25 cellular contexts compared by ENCODE assay signal in genomic region chr14:87940894-87941293, GRCh38. TPM values are rescaled to one million over a fixed set of nuclear protein-coding genes. Genes with fewer than 3 reads are reported as not detected.
DNase-seq lines count a peak whose midpoint lies in the region; ATAC-seq lines count a peak whose summit lies in the region.
"Had no signal": no experiment of that assay in that cellular context is flagged by ENCODE, and none has a peak within 500 bp of the region (broad histone marks: within the 10 kb centered on the region; RNA-seq: fewer than 3 reads in every experiment).

No MANE protein-coding gene starts in this region.

- H3K36me3 Mint-ChIP-seq in immature natural killer cell: peaks cover 31 to 73% (median 31%) of the 10 kb centered on the region in 3 donors
- peaks cover 32% of the 10 kb centered on the region for H3K36me3 Mint-ChIP-seq in natural killer cell treated with Interleukin-12 subunit alpha and Interleukin-12 subunit beta and Interleukin-15 and Interleukin-18, amount 100 ng/mL, for 72 hours

- peaks cover 14 to 47% of the 10 kb centered on the region in 2 donors for H3K4me1 Mint-ChIP-seq in immature natural killer cell
- peaks cover 5 to 14% of the 10 kb centered on the region in 2 donors for H3K4me1 Mint-ChIP-seq in natural killer cell treated with Interleukin-12 subunit alpha and Interleukin-12 subunit beta and Interleukin-15 and Interleukin-18, amount 100 ng/mL, for 72 hours (ENCODE audit: low read depth in 2 of 2)
- H3K4me1 Mint-ChIP-seq: neural crest cell had no signal

- peak; percentile 24 for ATAC-seq in GM19395 (IDR thresholded peaks at IDR 0.05; ENCODE audit: unreplicated experiment)
- ATAC-seq in HG02870 (IDR thresholded peaks at IDR 0.05; ENCODE audit: unreplicated experiment): peak; percentile 43
- peak; percentile 23 for ATAC-seq in HG03439 (IDR thresholded peaks at IDR 0.05; ENCODE audit: unreplicated experiment)
- ATAC-seq in natural killer cell treated with Interleukin-12 subunit alpha and Interleukin-12 subunit beta and Interleukin-15 and Interleukin-18, amount 100 ng/mL, for 72 hours: no peak
- ATAC-seq: activated CD8-positive, alpha-beta memory T cell treated with anti-CD3 and anti-CD28 coated beads, Interleukin-2, amount 10 ng/mL, durations not matched to agents 7 days and 5 days; body of pancreas; gastrocnemius medialis; HepG2; left colon had no signal

- H3K9me3 Mint-ChIP-seq in immature natural killer cell: no peaks in the 10 kb centered on the region
- no peaks in the 10 kb centered on the region for H3K9me3 Mint-ChIP-seq in natural killer cell treated with Interleukin-12 subunit alpha and Interleukin-12 subunit beta and Interleukin-15 and Interleukin-18, amount 100 ng/mL, for 72 hours
- H3K9me3 Mint-ChIP-seq: neural crest cell had no signal

- H3K4me3 Mint-ChIP-seq in immature natural killer cell: no peak overlapping the region
- H3K4me3 Mint-ChIP-seq in natural killer cell treated with Interleukin-12 subunit alpha and Interleukin-12 subunit beta and Interleukin-15 and Interleukin-18, amount 100 ng/mL, for 72 hours: no peak overlapping the region
- H3K4me3 Mint-ChIP-seq: activated CD8-positive, alpha-beta memory T cell treated with anti-CD3 and anti-CD28 coated beads, Interleukin-2, amount 10 ng/mL, durations not matched to agents 7 days and 5 days; neural crest cell had no signal

- H3K27me3 Mint-ChIP-seq in immature natural killer cell (ENCODE audit: low read depth in 3 of 3): peaks cover 0 to 2% (median 1%) of the 10 kb centered on the region in 3 donors
- no peaks in the 10 kb centered on the region for H3K27me3 Mint-ChIP-seq in natural killer cell treated with Interleukin-12 subunit alpha and Interleukin-12 subunit beta and Interleukin-15 and Interleukin-18, amount 100 ng/mL, for 72 hours
- H3K27me3 Mint-ChIP-seq: activated CD8-positive, alpha-beta memory T cell treated with anti-CD3 and anti-CD28 coated beads, Interleukin-2, amount 10 ng/mL, durations not matched to agents 7 days and 5 days had no signal

- intact Hi-C loops in posterior cingulate gyrus (cut with DNase I): loop anchor here (10.0 kb wide), 1 partner anchor 244 kb away; no protein-coding TSS in a partner anchor

- peak overlapping the region in 5 of 6 donors; percentile 0 to 55 (median 14) for H3K27ac Mint-ChIP-seq in immature natural killer cell
- peak overlapping the region in 1 of 2 donors; percentile 9 for H3K27ac Mint-ChIP-seq in natural killer cell treated with Interleukin-12 subunit alpha and Interleukin-12 subunit beta and Interleukin-15 and Interleukin-18, amount 100 ng/mL, for 72 hours
- H3K27ac Mint-ChIP-seq: activated CD8-positive, alpha-beta memory T cell treated with anti-CD3 and anti-CD28 coated beads, Interleukin-2, amount 10 ng/mL, durations not matched to agents 7 days and 5 days had no signal

- DNase-seq in immature natural killer cell: no peak
- DNase-seq in natural killer cell treated with Interleukin-12 subunit alpha and Interleukin-12 subunit beta and Interleukin-15 and Interleukin-18, amount 100 ng/mL, for 72 hours (ENCODE audit: low spot score): no peak
- DNase-seq in posterior cingulate gyrus: no peak
- DNase-seq in NCI-H2196 treated with DMSO at 0.1 percent for 48 hours (lab: John Stamatoyannopoulos, UW; ENCODE audit: unreplicated experiment): no peak
- DNase-seq: activated CD8-positive, alpha-beta memory T cell treated with anti-CD3 and anti-CD28 coated beads, Interleukin-2, amount 10 ng/mL, durations not matched to agents 7 days and 5 days; activated naive CD4-positive, alpha-beta T cell treated with Interleukin-2 at 50 U/mL for 16 hours; activated T-cell treated with anti-CD3 and anti-CD28 coated beads, Interleukin-2, amount 50 U/mL, for 48 hours; adrenal gland; body of pancreas; cerebellar nuclear complex; gastrocnemius medialis; GDM1; HCEC 1CT; left colon; Right ventricle myocardium superior; spleen; substantia nigra; T-helper 9 cell; upper lobe of left lung; WERI-Rb-1 had no signal

RNA-seq across cellular contexts. Expression of gene GALC, which starts 52.1 kb away (rescaled TPM):
- 10 to 100 TPM; 38.7 to 59.5 (median 57.6) TPM for polyA plus RNA-seq in immature natural killer cell
- 10 to 100 TPM; 25.1 to 27.0 TPM for total RNA-seq in natural killer cell treated with Interleukin-12 subunit alpha and Interleukin-12 subunit beta and Interleukin-15 and Interleukin-18, amount 100 ng/mL, for 72 hours
- total RNA-seq: HepG2 had no signal
- polyA plus RNA-seq: HepG2 had no signal

Comparison
In these comparisons a context has a peak if more than half of its experiments do, and no peak if none do; other contexts are left out.
1. ATAC-seq: peak in GM19395 (single experiment), HG02870 (single experiment) and HG03439 (single experiment); none in natural killer cell treated with Interleukin-12 subunit alpha and Interleukin-12 subunit beta and Interleukin-15 and Interleukin-18, amount 100 ng/mL, for 72 hours (0 of 2).